In the genomic region with DNA sequence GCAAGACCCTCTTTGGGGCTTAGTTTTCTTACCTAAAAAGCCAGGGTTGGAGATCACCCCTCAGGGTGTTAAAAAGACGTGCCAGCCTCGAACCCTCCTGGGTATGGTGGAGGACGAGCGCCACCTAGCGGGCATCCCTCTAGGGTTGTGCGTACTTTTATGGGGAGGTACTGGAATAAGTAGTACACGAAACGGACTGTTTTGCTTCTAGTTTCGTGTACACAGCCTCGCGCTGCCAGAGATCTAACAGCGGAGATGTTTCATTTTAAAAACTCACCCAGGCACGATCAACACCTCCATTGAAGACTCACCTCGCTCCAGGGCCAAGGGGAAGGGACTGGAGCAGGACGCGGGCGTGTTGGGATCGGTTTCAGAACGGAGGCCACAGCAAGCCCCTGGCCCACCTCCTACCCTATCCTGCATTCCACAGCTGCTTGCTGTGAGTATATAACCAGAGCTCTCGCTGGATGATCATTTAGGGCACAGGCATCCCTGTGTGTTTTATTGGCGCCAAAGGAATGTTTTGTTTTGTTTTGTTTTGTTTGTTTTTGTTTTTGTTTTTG, we compare ENCODE assay signal across 7 cellular contexts. TPM values are rescaled to one million over a fixed set of nuclear protein-coding genes. Genes with fewer than 3 reads are reported as not detected.
DNase-seq lines count a peak whose midpoint lies in the region; ATAC-seq and TF ChIP-seq lines count a peak whose summit lies in the region.

No MANE protein-coding gene starts in this region.

- TF ChIP-seq CTCF in hepatocyte (IDR thresholded peaks at IDR 0.05; ENCODE audit: poor library complexity), result peak; percentile 97
- TF ChIP-seq CTCF in sigmoid colon (IDR thresholded peaks at IDR 0.05), result peak; percentile 80 to 88 (median 86)

- peak overlapping the region; percentile 87 for H3K4me2 ChIP-seq in hepatocyte

- H3K27me3 ChIP-seq in hepatocyte (peaks cover 60% of the 10 kb centered on the region), sigmoid colon (peaks cover 3 to 45% (median 16%) of the 10 kb centered on the region in 3 donors)

- TF ChIP-seq POLR2A in sigmoid colon (IDR thresholded peaks at IDR 0.05), result no peak

- H3K4me3 ChIP-seq in hepatocyte (peak overlapping the region; percentile 64), sigmoid colon (peak overlapping the region in 3 of 4 donors; percentile 27 to 47 (median 42))

- H3K9me3 ChIP-seq in hepatocyte (ENCODE audit: low read depth), result no peaks in the 10 kb centered on the region
- H3K9me3 ChIP-seq in sigmoid colon, result no peaks in the 10 kb centered on the region

- DNase-seq in NCI-H146 (lab: John Stamatoyannopoulos, UW), result peak; percentile 79
- peak; percentile 46 to 84 (median 65) for DNase-seq in T-helper 2 cell
- peak in 49 of 58 donors; percentile 5 to 76 (median 31) for DNase-seq in anterior cingulate cortex (lab: John Stamatoyannopoulos, UW)
- peak; percentile 89 for DNase-seq in hepatocyte (ENCODE audit: low spot score)
- DNase-seq in sigmoid colon, result peak; percentile 92

- H3K36me3 ChIP-seq in hepatocyte (replicated peaks; ENCODE audit: insufficient read depth, low read depth) (no peaks in the 10 kb centered on the region), sigmoid colon (no peaks in the 10 kb centered on the region)

- no peak overlapping the region for H3K27ac ChIP-seq in hepatocyte
- H3K27ac ChIP-seq in sigmoid colon, result peak overlapping the region in 2 of 4 donors; percentile 94 to 96

- no peaks in the 10 kb centered on the region for H3K79me2 ChIP-seq in hepatocyte

- ATAC-seq in GM18498 (IDR thresholded peaks at IDR 0.05; ENCODE audit: unreplicated experiment), result peak; percentile 77
- peak; percentile 73 for ATAC-seq in HG02885 (IDR thresholded peaks at IDR 0.05; ENCODE audit: poor library complexity, unreplicated experiment)

- no peaks in the 10 kb centered on the region for H4K20me1 ChIP-seq in hepatocyte (ENCODE audit: insufficient read depth, poor library complexity, severe bottlenecking)

- no peaks in the 10 kb centered on the region for H3K9me2 ChIP-seq in hepatocyte (replicated peaks; ENCODE audit: insufficient read depth)

- intact Hi-C loops in sigmoid colon (cut with DNase I), result loop anchor here (1.0 to 10.0 kb wide), 4 partner anchors 250 to 820 kb away; no protein-coding TSS in a partner anchor

- peaks cover 7% of the 10 kb centered on the region for H3K4me1 ChIP-seq in hepatocyte (ENCODE audit: insufficient read depth)
- H3K4me1 ChIP-seq in sigmoid colon, result peaks cover 0 to 49% (median 36%) of the 10 kb centered on the region in 4 donors

- peak overlapping the region; percentile 45 for H2AFZ ChIP-seq in hepatocyte

- WGBS in hepatocyte (ENCODE audit: low lambda C conversion rate, missing lambda C conversion rate), result 3% methylated on average over 21 of the region's 21 CpGs
- WGBS in sigmoid colon, 2 donors, result 7% methylated on average over 21 of the region's 21 CpGs

- TF ChIP-seq EP300 in sigmoid colon (IDR thresholded peaks at IDR 0.05), result no peak

RNA-seq across cellular contexts. Expression of gene NKX3-2, which starts 4.8 kb away (rescaled TPM):
- total RNA-seq in hepatocyte, result 0.32 and 0.93 TPM in 2 replicates
- polyA plus RNA-seq in hepatocyte, result 0.33 and 0.41 TPM in 2 replicates
- 10 to 100 TPM; 20.3 to 28.2 (median 21.0) TPM for total RNA-seq in sigmoid colon
- polyA plus RNA-seq in sigmoid colon, result 1 to 10 TPM in 1 of 3 donors, under 1 TPM in 1, not detected in 1; 0.60 to 1.9 TPM

Comparison
In these comparisons a context has a peak if more than half of its experiments do, and no peak if none do; other contexts are left out.
1. DNase-seq: peak in every context shown above with its lines; median percentile 92 in sigmoid colon; 89 in hepatocyte; 79 in NCI-H146; 65 in T-helper 2 cell; 31 in anterior cingulate cortex.
2. RNA of gene NKX3-2, which starts 4.8 kb away (total RNA-seq): 20.3 to 28.2 TPM in sigmoid colon; 0.32 to 0.93 TPM in hepatocyte; every median in the first group is over 10 times any median in the second.